Comparison of ENCODE assay signal across 15 cellular contexts in genomic region chr22:29912141-29912540, GRCh38. TPM values are rescaled to one million over a fixed set of nuclear protein-coding genes. Genes with fewer than 3 reads are reported as not detected.
DNase-seq lines count a peak whose midpoint lies in the region; ATAC-seq, FAIRE-seq and TF ChIP-seq lines count a peak whose summit lies in the region.
"Had no signal": no experiment of that assay in that cellular context is flagged by ENCODE, and none has a peak within 500 bp of the region (broad histone marks: within the 10 kb centered on the region; RNA-seq: fewer than 3 reads in every experiment).

No MANE protein-coding gene starts in this region.

- H3K4me2 ChIP-seq in A549 = peak overlapping the region; percentile 53
- no peak overlapping the region for H3K4me2 ChIP-seq in H1 (ENCODE audit: insufficient read depth in 1 of 2, low read depth in 2 of 2, low read length in 2 of 2)

- no peaks in the 10 kb centered on the region for H3K23me2 ChIP-seq in H1 (ENCODE audit: low read depth, low read length)

- no peak overlapping the region for H4K8ac ChIP-seq in H1 (ENCODE audit: extremely low read depth, insufficient read depth, low read length)

- no peak overlapping the region for H3K9ac ChIP-seq in H1 (replicated peaks in 1 of 4; ENCODE audit: extremely low read depth in 1 of 4, low read depth in 3 of 4, low read length in 3 of 4)

- ATAC-seq in A549 (no peak), HG03095 (IDR thresholded peaks at IDR 0.05; ENCODE audit: unreplicated experiment) (no peak), GM18519 (IDR thresholded peaks at IDR 0.05; ENCODE audit: low FRiP score, unreplicated experiment) (no peak)

- no peak overlapping the region for H2BK20ac ChIP-seq in H1 (ENCODE audit: low read length)

- H4K91ac ChIP-seq in H1 (replicated peaks; ENCODE audit: insufficient read length, low read length) = no peak overlapping the region

- DNase-seq in A549 (ENCODE audit: low read depth in 1 of 2, low spot score in 1 of 2) (no peak), H1 (ENCODE audit: low read depth in 1 of 2, low spot score in 2 of 2) (no peak), sigmoid colon (no peak)
- DNase-seq in stimulated activated naive CD4-positive, alpha-beta T cell treated with Interleukin-2 at 50 U/mL for 16 hours (lab: John Stamatoyannopoulos, UW) = no peak
- DNase-seq: Caco-2, KG1, NCI-H1436, NCI-H2029 treated with DMSO at 0.1 percent for 48 hours, NCI-H2171 treated with DMSO at 0.1 percent for 48 hours, NCI-H748 treated with DMSO at 0.1 percent for 48 hours had no signal

- H2BK5ac ChIP-seq in H1 (ENCODE audit: low read depth, low read length) = no peak overlapping the region

- peaks cover 0 to 5% of the 10 kb centered on the region in 2 experiments for H4K20me1 ChIP-seq in H1 (replicated peaks in 1 of 2; ENCODE audit: control insufficient read depth in 1 of 2, insufficient read depth in 2 of 2, low read length in 2 of 2)

- TF ChIP-seq EP300 in A549 (IDR thresholded peaks at IDR 0.05) (no peak), H1 (IDR thresholded peaks at IDR 0.05; ENCODE audit: borderline replicate concordance in 1 of 2, low read depth in 2 of 2, low read length in 2 of 2) (no peak), sigmoid colon (IDR thresholded peaks at IDR 0.05) (no peak)

- no peak overlapping the region for H3K23ac ChIP-seq in H1 (ENCODE audit: insufficient read length)

- POLR2A ChIA-PET in A549 (lab: Yijun Ruan, JAX) (interaction anchor here (0.6 kb wide), 1 partner anchor 341 kb away, joined by 7 read pairs; no protein-coding TSS in a partner anchor), HEK293 (lab: Yijun Ruan, JAX) (interaction anchor here (0.8 kb wide), 1 partner anchor 145 kb away, joined by 3 read pairs; the partner anchor contains the start of genes UQCR10 and ZMAT5), H1 (lab: Charles Lee; ENCODE audit: partially characterized antibody) (no interaction called here)

- intact Hi-C loops in sigmoid colon (cut with DNase I) = loop anchor here (5.0 kb wide), 1 partner anchor 40 kb away; no protein-coding TSS in a partner anchor

- H2AFZ ChIP-seq in H1 (ENCODE audit: low read length) = no peak overlapping the region

- no peak overlapping the region for H2BK15ac ChIP-seq in H1 (ENCODE audit: low read length)

- peaks cover 3% of the 10 kb centered on the region; the same call in 1 of the 2 replicates for H3K79me1 ChIP-seq in H1 (ENCODE audit: low read depth, low read length)

- H3K4ac ChIP-seq in H1 (replicated peaks; ENCODE audit: insufficient read length, low read depth, low read length) = no peak overlapping the region

- H3K14ac ChIP-seq in H1 (ENCODE audit: insufficient read length) = no peak overlapping the region

- H3K4me3 ChIP-seq in A549 (no peak overlapping the region), HEK293 (ENCODE audit: low read depth, low read length) (no peak overlapping the region), H1 (ENCODE audit: extremely low read depth in 1 of 4, insufficient read depth in 2 of 4, low read depth in 3 of 4, low read length in 4 of 4) (no peak overlapping the region), sigmoid colon (no peak overlapping the region)
- H3K4me3 ChIP-seq: SJCRH30 had no signal

- CTCF ChIA-PET in A549 (lab: Yijun Ruan, JAX) = interaction anchor here (2.0 kb wide), 1 partner anchor 93 kb away, joined by 5 read pairs; no protein-coding TSS in a partner anchor
- CTCF ChIA-PET in HEK293 (lab: Yijun Ruan, JAX) = interaction anchor here (0.7 to 1.1 kb wide), 3 partner anchors 68 to 177 kb away, joined by 3 to 5 read pairs (median 4); no protein-coding TSS in a partner anchor
- CTCF ChIA-PET in H1 (lab: Charles Lee; ENCODE audit: partially characterized antibody) = interaction anchor here (1.3 kb wide), 1 partner anchor 18 kb away, joined by 4 read pairs; no protein-coding TSS in a partner anchor

- no peaks in the 10 kb centered on the region for H3K36me3 ChIP-seq in HEK293 (ENCODE audit: control insufficient read depth in 2 of 2, insufficient read depth in 1 of 2, low read length in 2 of 2)
- no peaks in the 10 kb centered on the region for H3K36me3 ChIP-seq in H1 (ENCODE audit: control insufficient read depth in 2 of 4, insufficient read depth in 4 of 4, low read length in 3 of 4)
- H3K36me3 ChIP-seq in sigmoid colon = no peaks in the 10 kb centered on the region
- H3K36me3 ChIP-seq: SJCRH30 had no signal

- peak overlapping the region; percentile 41; the same call in 1 of the 2 replicates for H3K18ac ChIP-seq in H1 (ENCODE audit: extremely low read depth, low read length)

- no peak overlapping the region for H2AK5ac ChIP-seq in H1 (ENCODE audit: low read depth, low read length)

- H3K56ac ChIP-seq in H1 (replicated peaks; ENCODE audit: insufficient read length, low read depth, low read length) = no peak overlapping the region

- FAIRE-seq in A549 (lab: Jason Lieb, UNC) (no peak), H1 (lab: Jason Lieb, UNC) (no peak)

- TF ChIP-seq POLR2A in A549 (IDR thresholded peaks at IDR 0.05; ENCODE audit: low read length) (no peak), H1 (IDR thresholded peaks at IDR 0.05; ENCODE audit: control extremely low read depth in 1 of 2, low read depth in 2 of 2, low read length in 2 of 2) (no peak), sigmoid colon (IDR thresholded peaks at IDR 0.05) (no peak)

- H3K79me2 ChIP-seq in H1 (ENCODE audit: control insufficient read depth in 1 of 2, insufficient read depth in 2 of 2, low read length in 2 of 2) = peaks cover 0 to 74% of the 10 kb centered on the region in 2 experiments; a peak in 2 of 4 replicates

- no peak overlapping the region for H2BK12ac ChIP-seq in H1 (ENCODE audit: low read depth, low read length)

- H3K27me3 ChIP-seq in H1 (replicated peaks in 1 of 4; ENCODE audit: control insufficient read depth in 3 of 4, extremely low read depth in 1 of 4, insufficient read depth in 3 of 4, low read length in 3 of 4) (no peaks in the 10 kb centered on the region), sigmoid colon (no peaks in the 10 kb centered on the region)
- H3K27me3 ChIP-seq: SJCRH30 had no signal

- 87% methylated on average over 4 of the region's 4 CpGs for WGBS in A549 (ENCODE audit: missing lambda C conversion rate)
- 98% methylated on average over 4 of the region's 4 CpGs; no CpG with 5 or more reads in 1 of the 2 experiments for WGBS in H1 (ENCODE audit: extremely low coverage in 1 of 2, insufficient coverage in 1 of 2, insufficient read length in 1 of 2, insufficient replicate concordance in 2 of 2, low coverage in 1 of 2, low lambda C conversion rate in 2 of 2, missing lambda C conversion rate in 1 of 2), 2 experiments
- WGBS in sigmoid colon, 2 donors = 96 to 98% methylated on average over 4 of the region's 4 CpGs

- no peak overlapping the region for H4K5ac ChIP-seq in H1 (ENCODE audit: insufficient read length, low read depth, low read length)

- H2BK120ac ChIP-seq in H1 (replicated peaks; ENCODE audit: low read depth, low read length) = no peak overlapping the region

- H3K4me1 ChIP-seq in A549 (peaks cover 68% of the 10 kb centered on the region), HEK293 (ENCODE audit: control insufficient read depth, insufficient read depth, low read length) (peaks cover 52% of the 10 kb centered on the region), H1 (replicated peaks in 1 of 4; ENCODE audit: control insufficient read depth in 3 of 4, insufficient read depth in 4 of 4, low read length in 3 of 4) (peaks cover 6 to 22% (median 12%) of the 10 kb centered on the region in 4 experiments; a peak in 5 of 7 replicates), sigmoid colon (peaks cover 0 to 89% (median 77%) of the 10 kb centered on the region in 4 donors)

- H3K9me3 ChIP-seq in A549 (no peaks in the 10 kb centered on the region), HEK293 (ENCODE audit: control insufficient read depth, insufficient read depth, low read depth, low read length) (no peaks in the 10 kb centered on the region), H1 (ENCODE audit: insufficient read depth in 2 of 2, low read depth in 1 of 2, low read length in 1 of 2) (no peaks in the 10 kb centered on the region), sigmoid colon (no peaks in the 10 kb centered on the region)
- H3K9me3 ChIP-seq: Caco-2, SJCRH30 had no signal

- H3K27ac ChIP-seq in A549 (peak overlapping the region in 1 of 2 experiments; percentile 40; a peak in 1 of 6 replicates), HEK293 (ENCODE audit: extremely low read depth, low read depth, low read length) (no peak overlapping the region; the same call in 1 of the 2 replicates), H1 (ENCODE audit: low read depth, low read length) (no peak overlapping the region), sigmoid colon (peak overlapping the region; percentile 31 to 80 (median 55))
- H3K27ac ChIP-seq: RWPE1, SJCRH30 had no signal

- TF ChIP-seq RAD21 in A549 (conservative IDR thresholded peaks at IDR 0.05 in 1 of 2, IDR thresholded peaks at IDR 0.05 in 1 of 2) = no peak
- TF ChIP-seq RAD21 in H1 (IDR thresholded peaks at IDR 0.05 in 1 of 2, conservative IDR thresholded peaks at IDR 0.05 in 1 of 2; ENCODE audit: low read depth in 2 of 2, low read length in 2 of 2) = no peak

- TF ChIP-seq CTCF in A549 (IDR thresholded peaks at IDR 0.05) = no peak
- no peak for TF ChIP-seq CTCF in HEK293 (tag by site-specific recombination; IDR thresholded peaks at IDR 0.05)
- no peak for TF ChIP-seq CTCF in H1 (IDR thresholded peaks at IDR 0.05; ENCODE audit: control extremely low read depth in 1 of 3, insufficient read depth in 1 of 3, low read depth in 1 of 3, low read length in 3 of 3)
- no peak for TF ChIP-seq CTCF in sigmoid colon (IDR thresholded peaks at IDR 0.05)

TF ChIP-seq in HEK293, 187 proteins besides CTCF, POLR2A, EP300 and RAD21 (continues in another document):
- peak; percentile 83; the same call in 1 of the 2 replicates for TF ChIP-seq ZNF24 (tag by site-specific recombination; IDR thresholded peaks at IDR 0.05)

TF ChIP-seq in H1, 55 proteins besides CTCF, POLR2A, EP300 and RAD21 (continues in another document):
- no peak for TF ChIP-seq MAFK (IDR thresholded peaks at IDR 0.05; ENCODE audit: low read depth, low read length)

RNA-seq across cellular contexts. Expression of gene MTMR3, which starts 29.2 kb away (rescaled TPM):
- polyA plus RNA-seq in A549 (2011; rRNA removed) (18.8 and 21.8 TPM in 2 replicates), A549 (2017; fragmentation: RNase III; extraction: RNeasy Plus Mini Kit Qiagen cat#74134 plus additional on column Dnase treatment) (5.6 to 7.7 TPM (median 7.4 TPM) in 3 replicates), H1 (2011; rRNA removed) (16.9 and 23.4 TPM in 2 replicates), sigmoid colon (10 to 100 TPM in 2 of 3 donors, 1 to 10 TPM in 1; 6.6 to 21.1 (median 10.9) TPM)
- polyA plus RNA-seq in A549 (2012; cell fraction: cytosol; rRNA removed) = 7.5 and 10.1 TPM in 2 replicates
- polyA plus RNA-seq in A549 (2012; cell fraction: nucleus; rRNA removed) = 31.3 and 43.4 TPM in 2 replicates
- 39.3 and 40.5 TPM in 2 replicates for polyA minus RNA-seq in A549 (2011; rRNA and poly(A)+ RNA removed)
- 18.5 and 20.2 TPM in 2 replicates for total RNA-seq in H1 (2021; fragmentation: NEBNext Ultra II Directional; extraction: Animal tissue kit (Norgen Biotek cat#: 25700))
- 18.1 TPM for polyA plus RNA-seq in H1 (2011; cell fraction: cytosol; rRNA removed)
- polyA plus RNA-seq in H1 (2011; cell fraction: nucleus; rRNA removed) = 88.0 TPM
- 10.5 to 13.3 TPM (median 12.5 TPM) in 4 replicates for polyA plus RNA-seq in H1 (2012, experiment 1 of 2)
- polyA plus RNA-seq in H1 (2012, experiment 2 of 2) = 1.7 TPM
- 6.5 TPM for polyA plus RNA-seq in H1 (2013, experiment 1 of 2)
- polyA plus RNA-seq in H1 (2013, experiment 2 of 2) = 6.1 TPM
- 39.9 and 47.3 TPM in 2 replicates for polyA minus RNA-seq in H1 (2011; rRNA and poly(A)+ RNA removed)
- polyA minus RNA-seq in H1 (2011; cell fraction: cytosol; rRNA and poly(A)+ RNA removed) = 14.8 TPM
- 35.2 TPM for polyA minus RNA-seq in H1 (2011; cell fraction: nucleus; rRNA and poly(A)+ RNA removed)
- 10 to 100 TPM; 40.7 to 52.3 (median 41.3) TPM for total RNA-seq in sigmoid colon

Comparison
In these comparisons a context has a peak if more than half of its experiments do, and no peak if none do; other contexts are left out.
1. H3K27ac ChIP-seq: peak in sigmoid colon (4 of 4); none in HEK293 (single experiment) and H1 (single experiment).